8 cellular contexts compared by ENCODE assay signal in the genomic region with DNA sequence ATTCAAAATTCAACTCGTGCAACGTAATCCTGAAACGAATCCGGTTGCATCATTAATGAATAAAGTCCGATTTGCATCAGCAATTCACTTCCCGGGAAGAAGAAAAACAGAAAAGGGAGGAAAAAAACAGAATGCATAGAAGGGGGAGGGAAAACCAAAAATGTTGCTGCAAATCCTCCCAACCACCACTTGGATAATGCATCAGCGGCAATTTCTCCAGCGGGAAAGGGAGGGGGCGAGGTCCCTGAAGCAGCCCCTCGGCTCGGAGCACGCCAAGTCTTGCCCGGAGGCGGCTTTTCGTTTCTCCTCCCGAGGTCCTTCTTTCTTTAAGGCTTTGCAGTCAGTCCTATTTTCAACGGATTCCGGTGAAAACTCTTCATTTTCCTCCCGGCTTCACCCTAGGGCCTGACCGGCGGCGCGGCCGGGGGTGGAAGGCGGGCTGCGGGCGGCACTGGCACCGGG. TPM values are rescaled to one million over a fixed set of nuclear protein-coding genes. Genes with fewer than 3 reads are reported as not detected.
A peak's percentile ranks its signal among the peaks of the same experiment; 100 is the strongest.
DNase-seq lines count a peak whose midpoint lies in the region; ATAC-seq and TF ChIP-seq lines count a peak whose summit lies in the region.

No MANE protein-coding gene starts in this region.

- DNase-seq in NCI-H1417 (lab: John Stamatoyannopoulos, UW): peak; percentile 23 to 86 (median 85)
- no peak for DNase-seq in NCI-H1417 treated with DMSO at 0.1 percent for 48 hours (lab: John Stamatoyannopoulos, UW)
- peak; percentile 55 for DNase-seq in LoVo (ENCODE audit: low spot score)
- DNase-seq in WERI-Rb-1: peak; percentile 38
- DNase-seq in epithelial cell of esophagus (ENCODE audit: low read depth): peak; percentile 61
- peak; percentile 9 for DNase-seq in middle frontal gyrus (ENCODE audit: extremely low spot score, low spot score)
- DNase-seq in transverse colon: peak; percentile 39

- no peak for ATAC-seq in HG02588 (IDR thresholded peaks at IDR 0.05; ENCODE audit: unreplicated experiment)

- H3K4me3 ChIP-seq in WERI-Rb-1 (ENCODE audit: low read depth, low read length) (peak overlapping the region; percentile 72), epithelial cell of esophagus (ENCODE audit: low read length) (peak overlapping the region; percentile 88), transverse colon (peak overlapping the region; percentile 74 to 87 (median 80))

- H3K27me3 ChIP-seq in WERI-Rb-1 (ENCODE audit: insufficient read depth, low read depth, severe bottlenecking) (no peaks in the 10 kb centered on the region), transverse colon (no peaks in the 10 kb centered on the region)

- H3K36me3 ChIP-seq in WERI-Rb-1 (no peaks in the 10 kb centered on the region), transverse colon (no peaks in the 10 kb centered on the region)

- H3K9me3 ChIP-seq in WERI-Rb-1 (ENCODE audit: severe bottlenecking): no peaks in the 10 kb centered on the region
- H3K9me3 ChIP-seq in transverse colon: no peaks in the 10 kb centered on the region

- TF ChIP-seq POLR2A in transverse colon (IDR thresholded peaks at IDR 0.05): no peak

- peaks cover 2 to 54% (median 4%) of the 10 kb centered on the region in 4 donors for H3K4me1 ChIP-seq in transverse colon

- TF ChIP-seq EP300 in transverse colon (IDR thresholded peaks at IDR 0.05; ENCODE audit: low read depth): no peak

- WGBS in transverse colon (ENCODE audit: low coverage in 1 of 2), 2 donors: 0 to 4% methylated on average over 6 to 28 of the region's 28 CpGs

- peak overlapping the region; percentile 92 for H3K27ac ChIP-seq in WERI-Rb-1
- peak overlapping the region; percentile 96 to 99 (median 97) for H3K27ac ChIP-seq in transverse colon

- TF ChIP-seq CTCF in WERI-Rb-1 (IDR thresholded peaks at IDR 0.05; ENCODE audit: low read depth, low read length) (no peak), epithelial cell of esophagus (IDR thresholded peaks at IDR 0.05; ENCODE audit: insufficient read depth, low read depth, low read length, missing control alignments) (peak; percentile 44), transverse colon (IDR thresholded peaks at IDR 0.05) (peak; percentile 14 to 76 (median 22))

- in situ Hi-C loops in transverse colon (cut with MboI; ENCODE audit: low pct_ligation_motif_present in 1 of 4, low pct_unique_long_range_greater_than_20kb in 1 of 4, low sequenced_read_pairs in 3 of 4): no loop called here

- intact Hi-C loops in transverse colon (cut with DNase I; ENCODE audit: low total_unique reads): no loop called here

RNA-seq across cellular contexts. Expression of gene CDC42BPA, which starts 0.7 kb away (rescaled TPM):
- total RNA-seq in transverse colon: 100 to 1,000 TPM in 1 of 4 donors, 10 to 100 TPM in 3; 49.0 to 102 (median 54.2) TPM
